In genomic region chr14:71698698-71699097, GRCh38 we compare ENCODE assay signal across 24 cellular contexts.
"Had no signal": no experiment of that assay in that cellular context is flagged by ENCODE, and none has a peak within 500 bp of the region (broad histone marks: within the 10 kb centered on the region; RNA-seq: fewer than 3 reads in every experiment).

No MANE protein-coding gene starts in this region.

- H3K9me3 Mint-ChIP-seq: central memory CD8-positive, alpha-beta T cell; effector memory CD8-positive, alpha-beta T cell; memory B cell; naive B cell; neural crest cell had no signal

- H3K4me1 ChIP-seq: adrenal gland, breast epithelium, colonic mucosa had no signal

- H3K27ac Mint-ChIP-seq: activated CD8-positive, alpha-beta T cell treated with anti-CD3 and anti-CD28 coated beads, Interleukin-2, amount 10 ng/mL, durations not matched to agents 7 days and 5 days; activated naive CD8-positive, alpha-beta T cell; memory B cell had no signal

- H3K36me3 ChIP-seq: adrenal gland, breast epithelium, upper lobe of right lung had no signal

- H3K27me3 Mint-ChIP-seq: activated naive CD8-positive, alpha-beta T cell; central memory CD8-positive, alpha-beta T cell; effector memory CD8-positive, alpha-beta T cell; memory B cell; naive B cell had no signal

- ATAC-seq: left cardiac atrium, upper lobe of right lung had no signal

- H3K27me3 ChIP-seq: adrenal gland, breast epithelium, colonic mucosa, dorsolateral prefrontal cortex, esophagus muscularis mucosa, heart right ventricle, upper lobe of right lung had no signal

- H3K4me3 Mint-ChIP-seq: activated CD8-positive, alpha-beta T cell treated with anti-CD3 and anti-CD28 coated beads, Interleukin-2, amount 10 ng/mL, durations not matched to agents 7 days and 5 days; activated naive CD8-positive, alpha-beta T cell; activated T-helper 1 cell treated with anti-CD3 and anti-CD28 coated beads, Interleukin-12 subunit alpha, Interleukin-12 subunit beta, Interleukin-2, Interleukin-4 antibody, amounts not matched to agents 30 ng/mL and 10 ng/mL and 1 ng/mL, durations not matched to agents 14 hours and 24 hours and 36 hours; central memory CD8-positive, alpha-beta T cell; effector memory CD8-positive, alpha-beta T cell; memory B cell; naive B cell; neural crest cell had no signal

- H3K9me3 ChIP-seq: adrenal gland, breast epithelium, colonic mucosa, esophagus muscularis mucosa, heart right ventricle, upper lobe of right lung had no signal

- H3K4me1 Mint-ChIP-seq: memory B cell had no signal

- H3K4me3 ChIP-seq: adrenal gland, breast epithelium, colonic mucosa, dorsolateral prefrontal cortex, esophagus muscularis mucosa, heart right ventricle, upper lobe of right lung had no signal

- H3K27ac ChIP-seq: adrenal gland, breast epithelium, colonic mucosa, dorsolateral prefrontal cortex, esophagus muscularis mucosa, heart right ventricle, upper lobe of right lung had no signal

- DNase-seq: activated CD4-positive, alpha-beta T cell treated with anti-CD3 and anti-CD28 coated beads for 1 hour; activated CD4-positive, alpha-beta T cell treated with anti-CD3 and anti-CD28 coated beads, Interleukin-2, amount 50 U/mL, for 1 hour; activated CD8-positive, alpha-beta T cell treated with anti-CD3 and anti-CD28 coated beads, Interleukin-2, amount 10 ng/mL, durations not matched to agents 7 days and 5 days; activated gamma-delta T cell treated with Interleukin-2 at 50 U/mL for 16 hours; adrenal gland; colonic mucosa; dorsolateral prefrontal cortex; heart right ventricle; islet precursor cell; left cardiac atrium; naive B cell; posterior cingulate gyrus; stimulated activated CD4-positive, alpha-beta T cell treated with anti-CD3 and anti-CD28 coated beads, Interleukin-4, amount 100 ng/mL, for 4 hours; stimulated activated naive CD8-positive, alpha-beta T cell treated with anti-CD3 and anti-CD28 coated beads, Interleukin-15, Interleukin-2, amounts not matched to agents 100 U/mL and 50 U/mL, for 24 hours; T-helper 9 cell; upper lobe of right lung had no signal
